11 cellular contexts compared by ENCODE assay signal in the genomic region with DNA sequence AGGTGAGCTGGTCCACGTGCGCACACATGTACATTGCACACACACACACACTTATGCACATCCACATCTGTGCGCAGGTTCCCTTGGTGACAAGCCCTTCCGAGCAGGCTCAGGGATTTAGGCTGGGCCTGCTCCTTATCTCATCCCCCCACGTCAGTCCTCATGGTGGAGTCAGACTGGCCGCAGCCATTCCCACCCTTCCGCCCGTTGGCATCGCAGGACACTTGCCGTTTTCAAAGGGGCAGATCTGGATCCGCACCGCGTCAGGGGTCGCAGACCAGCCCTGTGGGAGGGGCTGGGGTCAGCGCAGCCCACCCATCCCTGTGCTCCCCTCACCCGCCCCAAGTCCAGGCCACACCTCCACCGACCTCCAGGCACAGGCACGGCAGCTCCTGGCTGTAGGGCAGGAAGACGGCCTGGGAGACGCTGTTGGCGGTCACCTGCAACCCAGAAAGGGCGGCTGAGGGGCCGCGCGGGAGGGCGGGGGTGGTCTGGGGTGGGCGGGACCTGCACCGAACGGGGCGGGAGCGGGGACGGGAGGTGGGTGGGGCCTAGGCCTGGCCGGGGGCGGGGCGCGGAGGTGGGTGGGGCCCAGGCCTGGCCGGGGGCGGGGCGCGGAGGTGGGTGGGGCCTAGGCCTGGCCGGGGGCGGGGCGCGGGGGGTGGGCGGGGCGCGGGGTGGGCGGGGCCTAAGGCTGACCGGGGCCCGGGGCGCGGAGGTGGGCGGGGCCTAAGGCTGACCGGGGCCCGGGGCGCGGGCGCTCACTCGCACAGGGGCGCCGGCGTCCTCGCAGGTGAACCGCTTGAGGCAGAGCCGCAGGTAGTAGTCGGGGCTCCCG. TPM values are rescaled to one million over a fixed set of nuclear protein-coding genes. Genes with fewer than 3 reads are reported as not detected.
DNase-seq lines count a peak whose midpoint lies in the region; ATAC-seq and TF ChIP-seq lines count a peak whose summit lies in the region.
"Had no signal": no experiment of that assay in that cellular context is flagged by ENCODE, and none has a peak within 500 bp of the region (broad histone marks: within the 10 kb centered on the region; RNA-seq: fewer than 3 reads in every experiment).

No MANE protein-coding gene starts in this region.

- no peaks in the 10 kb centered on the region for H3K9me3 ChIP-seq in osteoblast (ENCODE audit: low read depth, low read length)
- H3K9me3 ChIP-seq: MG63 had no signal

- POLR2A ChIA-PET in activated B cell treated with CpG ODN at 0.5 μM for 24 hours (lab: Charles Lee): no interaction called here

- no peaks in the 10 kb centered on the region for H3K79me2 ChIP-seq in osteoblast (ENCODE audit: insufficient read depth, low read length)

- H2AFZ ChIP-seq in osteoblast (ENCODE audit: low read length): no peak overlapping the region

- H3K27ac Mint-ChIP-seq in activated B cell treated with CpG ODN at 0.5 μM for 24 hours (no peak overlapping the region), glutamatergic neuron (ENCODE audit: unreplicated experiment) (no peak overlapping the region)

- DNase-seq in GM12865 (ENCODE audit: low read depth) (peak; percentile 44), activated B cell treated with CpG ODN at 0.5 μM for 24 hours (peak; percentile 22), glutamatergic neuron (peak; percentile 61), osteoblast (ENCODE audit: insufficient read length, low spot score, missing footprints) (peak; percentile 83), NCI-H82 (lab: John Stamatoyannopoulos, UW) (no peak), DMS53 (lab: John Stamatoyannopoulos, UW) (no peak), DMS114 treated with DMSO at 0.1 percent for 48 hours (lab: John Stamatoyannopoulos, UW; ENCODE audit: unreplicated experiment) (no peak), OCI-M2 (lab: John Stamatoyannopoulos, UW; ENCODE audit: unreplicated experiment) (no peak)
- DNase-seq: MG63, T-helper 2 cell had no signal

- no peaks in the 10 kb centered on the region for H3K4me1 ChIP-seq in osteoblast (ENCODE audit: insufficient read depth, low read length)

- ATAC-seq in activated B cell treated with CpG ODN at 0.5 μM for 24 hours (ENCODE audit: low read depth): peak; percentile 65

- intact Hi-C loops in activated B cell treated with CpG ODN at 0.5 μM for 24 hours (cut with micrococcal nuclease): no loop called here

- H3K4me3 Mint-ChIP-seq in activated B cell treated with CpG ODN at 0.5 μM for 24 hours (no peak overlapping the region), glutamatergic neuron (ENCODE audit: unreplicated experiment) (no peak overlapping the region)

- H3K36me3 ChIP-seq in osteoblast (ENCODE audit: insufficient read depth, low read length): no peaks in the 10 kb centered on the region
- H3K36me3 ChIP-seq: MG63 had no signal

- H3K4me3 ChIP-seq in GM12865 (ENCODE audit: low read depth, low read length): no peak overlapping the region
- no peak overlapping the region for H3K4me3 ChIP-seq in osteoblast (ENCODE audit: insufficient read depth, low read length)
- H3K4me3 ChIP-seq: MG63 had no signal

- peaks cover 3% of the 10 kb centered on the region for H3K27me3 ChIP-seq in osteoblast (ENCODE audit: insufficient read depth, low read length)
- H3K27me3 ChIP-seq: MG63 had no signal

- TF ChIP-seq CTCF in GM12865 (IDR thresholded peaks at IDR 0.05; ENCODE audit: insufficient read depth, low read depth, low read length, missing control alignments) (no peak), activated B cell treated with CpG ODN at 0.5 μM for 24 hours (IDR thresholded peaks at IDR 0.05) (no peak), glutamatergic neuron (IDR thresholded peaks at IDR 0.05; ENCODE audit: partially characterized antibody, unreplicated experiment) (no peak), osteoblast (IDR thresholded peaks at IDR 0.05; ENCODE audit: extremely low read depth, low read depth, low read length) (no peak)

- H3K4me1 Mint-ChIP-seq in activated B cell treated with CpG ODN at 0.5 μM for 24 hours (peaks cover 12% of the 10 kb centered on the region), glutamatergic neuron (ENCODE audit: low read depth, unreplicated experiment) (no peaks in the 10 kb centered on the region)

- no peaks in the 10 kb centered on the region for H3K9me3 Mint-ChIP-seq in activated B cell treated with CpG ODN at 0.5 μM for 24 hours
- peaks cover 6% of the 10 kb centered on the region for H3K9me3 Mint-ChIP-seq in glutamatergic neuron (ENCODE audit: unreplicated experiment)

- H3K36me3 Mint-ChIP-seq in activated B cell treated with CpG ODN at 0.5 μM for 24 hours (ENCODE audit: low read depth) (no peaks in the 10 kb centered on the region), glutamatergic neuron (ENCODE audit: unreplicated experiment) (no peaks in the 10 kb centered on the region)

- H3K27me3 Mint-ChIP-seq in activated B cell treated with CpG ODN at 0.5 μM for 24 hours: peaks cover 4% of the 10 kb centered on the region
- peaks cover 15% of the 10 kb centered on the region for H3K27me3 Mint-ChIP-seq in glutamatergic neuron (ENCODE audit: unreplicated experiment)

- no peak overlapping the region for H3K27ac ChIP-seq in osteoblast (ENCODE audit: low read depth, low read length)

- H3K4me2 ChIP-seq in osteoblast (ENCODE audit: insufficient read depth, low read length): no peak overlapping the region

- H4K20me1 ChIP-seq in osteoblast (ENCODE audit: insufficient read depth, low read length): no peaks in the 10 kb centered on the region

- CTCF ChIA-PET in activated B cell treated with CpG ODN at 0.5 μM for 24 hours (lab: Charles Lee): no interaction called here

RNA-seq across cellular contexts. Expression of gene IL17REL, which starts 13.3 kb away (rescaled TPM):
- 0.15 and 0.31 TPM in 2 replicates for total RNA-seq in activated B cell treated with CpG ODN at 0.5 μM for 24 hours
- total RNA-seq in glutamatergic neuron (ENCODE audit: unreplicated experiment): not detected
- total RNA-seq in osteoblast: not detected in 2 replicates

RNA-seq across cellular contexts. Expression of gene PIM3, which starts 38.7 kb away (rescaled TPM):
- total RNA-seq in activated B cell treated with CpG ODN at 0.5 μM for 24 hours (79.8 and 91.7 TPM in 2 replicates), glutamatergic neuron (ENCODE audit: unreplicated experiment) (32.3 TPM), osteoblast (14.4 and 19.9 TPM in 2 replicates)

RNA-seq across cellular contexts. Expression of gene TTLL8, which starts 58.8 kb away (rescaled TPM):
- total RNA-seq in activated B cell treated with CpG ODN at 0.5 μM for 24 hours: not detected in 2 replicates
- total RNA-seq in glutamatergic neuron (ENCODE audit: unreplicated experiment): not detected
- not detected in 2 replicates for total RNA-seq in osteoblast
- total RNA-seq: liver had no signal

Comparison
In these comparisons a context has a peak if more than half of its experiments do, and no peak if none do; other contexts are left out.
1. DNase-seq: peak in GM12865 (single experiment), activated B cell treated with CpG ODN at 0.5 μM for 24 hours (single experiment), glutamatergic neuron (single experiment) and osteoblast (single experiment); none in NCI-H82 (single experiment), DMS53 (single experiment), DMS114 treated with DMSO at 0.1 percent for 48 hours (single experiment) and OCI-M2 (single experiment).